In genomic region chr10:104349623-104350142, GRCh38 we compare ENCODE assay signal across 1 cellular context.
TF ChIP-seq lines count a peak whose summit lies in the region.

No MANE protein-coding gene starts in this region.

TF ChIP-seq in GM12878, 131 proteins besides CTCF, POLR2A, EP300 and RAD21 (continued from another document and continues in another):
- TF ChIP-seq ZNF687 (IDR thresholded peaks at IDR 0.05) (no peak), NFIC (IDR thresholded peaks at IDR 0.05; ENCODE audit: low read depth, low read length) (peak; percentile 82), ETV6 (conservative IDR thresholded peaks at IDR 0.05 in 1 of 2, IDR thresholded peaks at IDR 0.05 in 1 of 2; ENCODE audit: borderline replicate concordance in 1 of 2, low read depth in 1 of 2) (peak in 1 of 2 experiments; percentile 70; a peak in 2 of 4 replicates), BRCA1 (IDR thresholded peaks at IDR 0.05; ENCODE audit: low read depth, low read length) (no peak), SREBF2 (IDR thresholded peaks at IDR 0.05; ENCODE audit: low read length) (no peak), KLF5 (IDR thresholded peaks at IDR 0.05; ENCODE audit: partially characterized antibody) (no peak), USF2 (IDR thresholded peaks at IDR 0.05; ENCODE audit: borderline replicate concordance, low read depth, low read length) (no peak), NR2C2 (IDR thresholded peaks at IDR 0.05; ENCODE audit: borderline replicate concordance, control insufficient read depth, insufficient read length, low read depth) (no peak), E2F4 (IDR thresholded peaks at IDR 0.05; ENCODE audit: low read depth, low read length) (no peak), TCF7 (IDR thresholded peaks at IDR 0.05; ENCODE audit: borderline replicate concordance) (no peak), GATAD2B (conservative IDR thresholded peaks at IDR 0.05; ENCODE audit: low read depth) (peak; percentile 89), ATF2 (IDR thresholded peaks at IDR 0.05; ENCODE audit: low read length) (peak; percentile 40; the same call in 1 of the 2 replicates), ZBTB4 (CRISPR knock-in tag; IDR thresholded peaks at IDR 0.05) (no peak), CHD2 (IDR thresholded peaks at IDR 0.05; ENCODE audit: borderline replicate concordance, low read depth, low read length) (no peak), RFX5 (IDR thresholded peaks at IDR 0.05; ENCODE audit: low read depth, low read length) (no peak), MYC (IDR thresholded peaks at IDR 0.05; ENCODE audit: insufficient read depth, insufficient read length, insufficient replicate concordance, low read length, severe bottlenecking) (no peak), SP1 (IDR thresholded peaks at IDR 0.05; ENCODE audit: low read depth, low read length) (no peak), MXI1 (IDR thresholded peaks at IDR 0.05; ENCODE audit: low read depth, low read length) (peak; percentile 35; the same call in 1 of the 2 replicates), BCL3 (IDR thresholded peaks at IDR 0.05; ENCODE audit: borderline replicate concordance, insufficient read depth, low read depth, low read length, poor library complexity, severe bottlenecking) (no peak), CEBPB (IDR thresholded peaks at IDR 0.05; ENCODE audit: borderline replicate concordance in 1 of 2, low read depth in 2 of 2, low read length in 2 of 2) (peak; percentile 39 to 95; a peak in 2 of 4 replicates), PML (IDR thresholded peaks at IDR 0.05; ENCODE audit: low read length) (no peak), JUND (IDR thresholded peaks at IDR 0.05; ENCODE audit: low read depth, low read length) (no peak), NBN (IDR thresholded peaks at IDR 0.05) (peak; percentile 75), SPI1 (IDR thresholded peaks at IDR 0.05; ENCODE audit: borderline replicate concordance, insufficient read depth, low read depth, low read length) (peak; percentile 97), BCL11A (IDR thresholded peaks at IDR 0.05; ENCODE audit: low read depth, low read length) (peak; percentile 67; the same call in 1 of the 2 replicates), RAD51 (IDR thresholded peaks at IDR 0.05) (no peak), POLR2AphosphoS2 (IDR thresholded peaks at IDR 0.05; ENCODE audit: low read depth, low read length) (no peak), HCFC1 (IDR thresholded peaks at IDR 0.05; ENCODE audit: low read length) (no peak), DPF2 (IDR thresholded peaks at IDR 0.05) (peak; percentile 88; the same call in 1 of the 2 replicates), PRDM15 (CRISPR knock-in tag; IDR thresholded peaks at IDR 0.05) (no peak), CBX5 (IDR thresholded peaks at IDR 0.05; ENCODE audit: low read depth) (no peak), EED (IDR thresholded peaks at IDR 0.05; ENCODE audit: low read depth) (peak; percentile 98), ESRRA (IDR thresholded peaks at IDR 0.05; ENCODE audit: low read length) (no peak), E4F1 (IDR thresholded peaks at IDR 0.05; ENCODE audit: borderline replicate concordance, partially characterized antibody) (no peak), ZNF217 (IDR thresholded peaks at IDR 0.05) (no peak), ZSCAN29 (IDR thresholded peaks at IDR 0.05) (no peak), HDGF (IDR thresholded peaks at IDR 0.05) (no peak)
- TF ChIP-seq, protein P1, sequence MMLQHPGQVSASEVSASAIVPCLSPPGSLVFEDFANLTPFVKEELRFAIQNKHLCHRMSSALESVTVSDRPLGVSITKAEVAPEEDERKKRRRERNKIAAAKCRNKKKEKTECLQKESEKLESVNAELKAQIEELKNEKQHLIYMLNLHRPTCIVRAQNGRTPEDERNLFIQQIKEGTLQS (IDR thresholded peaks at IDR 0.05; ENCODE audit: borderline replicate concordance, extremely low read depth, low read depth, low read length) = no peak
- TF ChIP-seq, protein P2, sequence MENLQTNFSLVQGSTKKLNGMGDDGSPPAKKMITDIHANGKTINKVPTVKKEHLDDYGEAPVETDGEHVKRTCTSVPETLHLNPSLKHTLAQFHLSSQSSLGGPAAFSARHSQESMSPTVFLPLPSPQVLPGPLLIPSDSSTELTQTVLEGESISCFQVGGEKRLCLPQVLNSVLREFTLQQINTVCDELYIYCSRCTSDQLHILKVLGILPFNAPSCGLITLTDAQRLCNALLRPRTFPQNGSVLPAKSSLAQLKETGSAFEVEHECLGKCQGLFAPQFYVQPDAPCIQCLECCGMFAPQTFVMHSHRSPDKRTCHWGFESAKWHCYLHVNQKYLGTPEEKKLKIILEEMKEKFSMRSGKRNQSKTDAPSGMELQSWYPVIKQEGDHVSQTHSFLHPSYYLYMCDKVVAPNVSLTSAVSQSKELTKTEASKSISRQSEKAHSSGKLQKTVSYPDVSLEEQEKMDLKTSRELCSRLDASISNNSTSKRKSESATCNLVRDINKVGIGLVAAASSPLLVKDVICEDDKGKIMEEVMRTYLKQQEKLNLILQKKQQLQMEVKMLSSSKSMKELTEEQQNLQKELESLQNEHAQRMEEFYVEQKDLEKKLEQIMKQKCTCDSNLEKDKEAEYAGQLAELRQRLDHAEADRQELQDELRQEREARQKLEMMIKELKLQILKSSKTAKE (IDR thresholded peaks at IDR 0.05; ENCODE audit: low read depth, poor library complexity, severe bottlenecking) = no peak
